8 cellular contexts compared by ENCODE assay signal in the genomic region with DNA sequence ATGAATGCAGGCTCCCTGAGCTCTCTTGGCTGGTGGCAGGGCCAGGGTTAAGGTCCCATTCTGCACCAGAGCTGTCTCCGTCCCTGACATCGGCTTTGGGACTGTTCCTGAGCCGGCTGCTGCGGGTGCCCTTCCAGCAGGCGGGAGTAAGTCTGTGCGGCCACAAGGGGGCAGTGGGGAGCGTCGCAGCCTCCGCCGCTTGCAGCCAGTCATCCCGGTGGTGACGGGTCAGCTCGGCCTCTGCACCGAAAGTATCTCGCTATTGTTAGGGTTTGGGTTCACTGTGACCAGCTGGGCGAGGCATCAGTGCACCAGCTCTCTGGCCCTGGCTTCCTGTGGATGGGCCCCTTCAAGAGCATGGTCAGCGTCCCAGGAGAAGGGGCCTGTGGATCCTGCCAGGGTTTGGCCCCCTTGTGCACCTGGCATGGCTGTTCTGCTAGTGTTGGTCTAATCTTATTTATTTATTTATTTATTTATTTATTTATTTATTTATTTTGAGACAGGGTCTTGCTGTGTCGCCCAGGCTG. TPM values are rescaled to one million over a fixed set of nuclear protein-coding genes. Genes with fewer than 3 reads are reported as not detected.
DNase-seq lines count a peak whose midpoint lies in the region; ATAC-seq, FAIRE-seq and TF ChIP-seq lines count a peak whose summit lies in the region.

No MANE protein-coding gene starts in this region.

- intact Hi-C loops in activated B cell treated with CpG ODN at 0.5 μM for 24 hours (cut with micrococcal nuclease) = loop anchor here (1.0 kb wide), 1 partner anchor 332 kb away; no protein-coding TSS in a partner anchor

- no peak overlapping the region for H2AFZ ChIP-seq in keratinocyte (ENCODE audit: control insufficient read depth, low read length)

- ATAC-seq in GM18909 (IDR thresholded peaks at IDR 0.05; ENCODE audit: poor library complexity, unreplicated experiment) = peak; percentile 54
- peak; percentile 92 for ATAC-seq in activated B cell treated with CpG ODN at 0.5 μM for 24 hours (ENCODE audit: low read depth)
- ATAC-seq in HG03196 (IDR thresholded peaks at IDR 0.05; ENCODE audit: unreplicated experiment) = no peak

- TF ChIP-seq CTCF in AG04449 (IDR thresholded peaks at IDR 0.05; ENCODE audit: insufficient read depth, low read length, missing control alignments) (peak; percentile 100), activated B cell treated with CpG ODN at 0.5 μM for 24 hours (IDR thresholded peaks at IDR 0.05) (peak; percentile 66), cardiac fibroblast (IDR thresholded peaks at IDR 0.05; ENCODE audit: low read depth, low read length) (peak; percentile 99), keratinocyte (optimal IDR thresholded peaks at IDR 0.05 in 1 of 3, IDR thresholded peaks at IDR 0.05 in 1 of 3, conservative IDR thresholded peaks at IDR 0.05 in 1 of 3; ENCODE audit: extremely low read depth in 1 of 3, insufficient read depth in 2 of 3, low read length in 3 of 3) (peak; percentile 90 to 99 (median 99))

- peak overlapping the region; percentile 49 for H3K4me2 ChIP-seq in keratinocyte (ENCODE audit: control insufficient read depth, extremely low read depth, insufficient read depth, low read depth, low read length)

- POLR2A ChIA-PET in AG04449 (lab: Yijun Ruan, JAX) (interaction anchor here (0.9 kb wide), 1 partner anchor 38 kb away, joined by 3 read pairs; a partner anchor contains a TSS), activated B cell treated with CpG ODN at 0.5 μM for 24 hours (lab: Charles Lee) (interaction anchor here (0.7 to 1.4 kb wide), 3 partner anchors 27 to 133 kb away, joined by 4 to 9 read pairs (median 4); a partner anchor contains a TSS)

- peak overlapping the region; percentile 34 for H3K4me3 ChIP-seq in AG04449 (ENCODE audit: low read depth, low read length)
- H3K4me3 ChIP-seq in cardiac fibroblast (replicated peaks in 1 of 2; ENCODE audit: low read depth in 2 of 2, low read length in 2 of 2) = peak overlapping the region in 1 of 2 donors; percentile 30
- H3K4me3 ChIP-seq in keratinocyte (ENCODE audit: control insufficient read depth in 2 of 3, extremely low read depth in 1 of 3, insufficient read depth in 2 of 3, low read depth in 1 of 3, low read length in 3 of 3) = no peak overlapping the region

- H3K4me1 ChIP-seq in keratinocyte (ENCODE audit: control insufficient read depth, extremely low read depth, insufficient read depth, low read length) = peaks cover 58% of the 10 kb centered on the region

- H3K4me1 Mint-ChIP-seq in activated B cell treated with CpG ODN at 0.5 μM for 24 hours = peaks cover 28% of the 10 kb centered on the region

- H3K27ac ChIP-seq in keratinocyte (ENCODE audit: control insufficient read depth, insufficient read depth, low read length) = peak overlapping the region; percentile 45

- H3K36me3 ChIP-seq in keratinocyte (ENCODE audit: control insufficient read depth in 2 of 2, extremely low read depth in 1 of 2, insufficient read depth in 2 of 2, low read length in 2 of 2) = peaks cover 0 to 7% of the 10 kb centered on the region in 2 experiments

- peaks cover 58% of the 10 kb centered on the region for H3K79me2 ChIP-seq in keratinocyte (ENCODE audit: control insufficient read depth, insufficient read depth, low read length)

- peaks cover 4% of the 10 kb centered on the region for H3K36me3 Mint-ChIP-seq in activated B cell treated with CpG ODN at 0.5 μM for 24 hours (ENCODE audit: low read depth)

- H3K27me3 ChIP-seq in keratinocyte (ENCODE audit: control insufficient read depth, extremely low read depth, insufficient read depth, low read length) = no peaks in the 10 kb centered on the region

- peak; percentile 69 for FAIRE-seq in keratinocyte (lab: Jason Lieb, UNC)

- no peak for DNase-seq in AG04449 (ENCODE audit: low read depth, low spot score)
- peak; percentile 5 for DNase-seq in NCI-H1092 treated with DMSO at 0.1 percent for 48 hours (lab: John Stamatoyannopoulos, UW)
- peak; percentile 67 for DNase-seq in activated B cell treated with CpG ODN at 0.5 μM for 24 hours
- DNase-seq in cardiac fibroblast (ENCODE audit: low read depth in 2 of 2) = peak; percentile 87 to 88
- DNase-seq in keratinocyte (ENCODE audit: low read depth, low spot score) = peak; percentile 50
- peak; percentile 32 to 61 for DNase-seq in stimulated activated CD4-positive, alpha-beta T cell treated with anti-CD3 and anti-CD28 coated beads, Interleukin-15, amount 100 ng/mL, for 1 hour (ENCODE audit: low read depth in 1 of 2, low spot score in 1 of 2)

- peak overlapping the region; percentile 35 for H3K9ac ChIP-seq in keratinocyte (ENCODE audit: control insufficient read depth, extremely low read depth, insufficient read depth, low read length)

- peaks cover 8% of the 10 kb centered on the region for H4K20me1 ChIP-seq in keratinocyte (ENCODE audit: control insufficient read depth, extremely low read depth, insufficient read depth, low read length)

- H3K9me3 Mint-ChIP-seq in activated B cell treated with CpG ODN at 0.5 μM for 24 hours = no peaks in the 10 kb centered on the region

- no peaks in the 10 kb centered on the region for H3K9me1 ChIP-seq in keratinocyte (ENCODE audit: control insufficient read depth, extremely low read depth, insufficient read depth, low read length)

- H3K4me3 Mint-ChIP-seq in activated B cell treated with CpG ODN at 0.5 μM for 24 hours = peak overlapping the region; percentile 35

- CTCF ChIA-PET in AG04449 (lab: Yijun Ruan, JAX) (interaction anchor here (0.9 to 4.9 kb wide), 21 partner anchors 11 to 677 kb away, joined by 3 to 95 read pairs (median 4); a partner anchor contains a TSS), activated B cell treated with CpG ODN at 0.5 μM for 24 hours (lab: Charles Lee) (interaction anchor here (0.6 to 2.3 kb wide), 13 partner anchors 13 to 141 kb away, joined by 3 to 17 read pairs (median 4); a partner anchor contains a TSS)

- no peaks in the 10 kb centered on the region for H3K9me3 ChIP-seq in keratinocyte (ENCODE audit: control insufficient read depth, low read depth, low read length)

- no peaks in the 10 kb centered on the region for H3K27me3 Mint-ChIP-seq in activated B cell treated with CpG ODN at 0.5 μM for 24 hours

- dilution Hi-C loops in keratinocyte (cut with MboI; ENCODE audit: extremely low pct_ligation_motif_present, low sequenced_read_pairs) = no loop called here

- no peak overlapping the region for H3K27ac Mint-ChIP-seq in activated B cell treated with CpG ODN at 0.5 μM for 24 hours

RNA-seq across cellular contexts. Expression of a gene that starts 15.1 kb away (rescaled TPM):
- 108 and 129 TPM in 2 replicates for total RNA-seq in activated B cell treated with CpG ODN at 0.5 μM for 24 hours
- 122 to 267 TPM (median 146 TPM) in 3 replicates for polyA plus RNA-seq in keratinocyte
- polyA plus RNA-seq in keratinocyte (2011; ENCODE audit: low read depth) = 11.5 TPM
- polyA plus RNA-seq in keratinocyte (2011; cell fraction: cytosol; rRNA removed) = 64.3 and 214 TPM in 2 replicates
- 66.4 and 86.8 TPM in 2 replicates for polyA plus RNA-seq in keratinocyte (2011; cell fraction: nucleus; rRNA removed)
- 78.6 and 223 TPM in 2 replicates for polyA plus RNA-seq in keratinocyte (2012; ENCODE audit: low replicate concordance)
- polyA minus RNA-seq in keratinocyte = 32.3 to 63.9 TPM (median 48.2 TPM) in 3 replicates
- polyA minus RNA-seq in keratinocyte (2011; cell fraction: cytosol; rRNA and poly(A)+ RNA removed) = 301 TPM
- 26.2 and 37.7 TPM in 2 replicates for polyA minus RNA-seq in keratinocyte (2011; cell fraction: nucleus; rRNA and poly(A)+ RNA removed)

RNA-seq across cellular contexts. Expression of a gene that starts 26.2 kb away (rescaled TPM):
- 111 and 123 TPM in 2 replicates for total RNA-seq in activated B cell treated with CpG ODN at 0.5 μM for 24 hours
- 0.04 TPM in 1 of 3 replicates, not detected in the others for polyA plus RNA-seq in keratinocyte
- not detected for polyA plus RNA-seq in keratinocyte (2011; ENCODE audit: low read depth)
- polyA plus RNA-seq in keratinocyte (2011; cell fraction: cytosol; rRNA removed) = not detected in 2 replicates
- not detected in 2 replicates for polyA plus RNA-seq in keratinocyte (2011; cell fraction: nucleus; rRNA removed)
- not detected in 2 replicates for polyA plus RNA-seq in keratinocyte (2012; ENCODE audit: low replicate concordance)
- not detected in 3 replicates for polyA minus RNA-seq in keratinocyte
- polyA minus RNA-seq in keratinocyte (2011; cell fraction: cytosol; rRNA and poly(A)+ RNA removed) = not detected
- polyA minus RNA-seq in keratinocyte (2011; cell fraction: nucleus; rRNA and poly(A)+ RNA removed) = not detected in 2 replicates

RNA-seq across cellular contexts. Expression of a gene that starts 27.3 kb away (rescaled TPM):
- total RNA-seq in activated B cell treated with CpG ODN at 0.5 μM for 24 hours = 55.3 and 58.6 TPM in 2 replicates
- 79.7 to 169 TPM (median 92.3 TPM) in 3 replicates for polyA plus RNA-seq in keratinocyte
- 79.3 TPM for polyA plus RNA-seq in keratinocyte (2011; ENCODE audit: low read depth)
- polyA plus RNA-seq in keratinocyte (2011; cell fraction: cytosol; rRNA removed) = 87.0 and 114 TPM in 2 replicates
- 115 and 139 TPM in 2 replicates for polyA plus RNA-seq in keratinocyte (2011; cell fraction: nucleus; rRNA removed)
- 187 and 197 TPM in 2 replicates for polyA plus RNA-seq in keratinocyte (2012; ENCODE audit: low replicate concordance)
- 161 to 522 TPM (median 205 TPM) in 3 replicates for polyA minus RNA-seq in keratinocyte
- polyA minus RNA-seq in keratinocyte (2011; cell fraction: cytosol; rRNA and poly(A)+ RNA removed) = 238 TPM
- polyA minus RNA-seq in keratinocyte (2011; cell fraction: nucleus; rRNA and poly(A)+ RNA removed) = 84.0 and 99.5 TPM in 2 replicates

RNA-seq across cellular contexts. Expression of a gene that starts 38.5 kb away (rescaled TPM):
- total RNA-seq in activated B cell treated with CpG ODN at 0.5 μM for 24 hours = 56.1 and 58.7 TPM in 2 replicates
- polyA plus RNA-seq in keratinocyte = 249 to 290 TPM (median 265 TPM) in 3 replicates
- polyA plus RNA-seq in keratinocyte (2011; ENCODE audit: low read depth) = 402 TPM
- polyA plus RNA-seq in keratinocyte (2011; cell fraction: cytosol; rRNA removed) = 283 and 335 TPM in 2 replicates
- polyA plus RNA-seq in keratinocyte (2011; cell fraction: nucleus; rRNA removed) = 248 and 253 TPM in 2 replicates
- polyA plus RNA-seq in keratinocyte (2012; ENCODE audit: low replicate concordance) = 187 and 359 TPM in 2 replicates
- 150 to 262 TPM (median 198 TPM) in 3 replicates for polyA minus RNA-seq in keratinocyte
- 156 TPM for polyA minus RNA-seq in keratinocyte (2011; cell fraction: cytosol; rRNA and poly(A)+ RNA removed)
- 90.0 and 121 TPM in 2 replicates for polyA minus RNA-seq in keratinocyte (2011; cell fraction: nucleus; rRNA and poly(A)+ RNA removed)
